ENCODE assay signal across 15 cellular contexts in genomic region chr19:35136231-35136630, GRCh38. TPM values are rescaled to one million over a fixed set of nuclear protein-coding genes. Genes with fewer than 3 reads are reported as not detected.
"Had no signal": no experiment of that assay in that cellular context is flagged by ENCODE, and none has a peak within 500 bp of the region (broad histone marks: within the 10 kb centered on the region; RNA-seq: fewer than 3 reads in every experiment).

No MANE protein-coding gene starts in this region.

- H3K36me3 ChIP-seq: pancreas, SJSA1, spleen, upper lobe of right lung had no signal

- H3K27me3 ChIP-seq: pancreas, upper lobe of right lung had no signal

- H3K4me1 ChIP-seq: SJSA1, upper lobe of right lung had no signal

- H3K27me3 Mint-ChIP-seq: activated CD8-positive, alpha-beta T cell treated with anti-CD3 and anti-CD28 coated beads for 36 hours had no signal

- H3K4me3 Mint-ChIP-seq: activated CD8-positive, alpha-beta T cell treated with anti-CD3 and anti-CD28 coated beads for 36 hours; activated naive CD8-positive, alpha-beta T cell treated with anti-CD3 and anti-CD28 coated beads, Interleukin-2, amount 10 ng/mL, durations not matched to agents 7 days and 5 days; memory B cell; nephron progenitor cell; stimulated activated naive B cell treated with anti-CD40 and anti-IgM and Interleukin-4, amounts not matched to agents 10 μg/mL and 1 μg/mL and 100 μg/mL, for 72 hours had no signal

- H3K9me3 Mint-ChIP-seq: activated CD8-positive, alpha-beta T cell treated with anti-CD3 and anti-CD28 coated beads for 36 hours; activated naive CD8-positive, alpha-beta T cell treated with anti-CD3 and anti-CD28 coated beads, Interleukin-2, amount 10 ng/mL, durations not matched to agents 7 days and 5 days; nephron progenitor cell had no signal

- H3K9me3 ChIP-seq: pancreas, SJSA1, spleen, upper lobe of right lung had no signal

- H3K36me3 Mint-ChIP-seq: activated naive CD8-positive, alpha-beta T cell treated with anti-CD3 and anti-CD28 coated beads, Interleukin-2, amount 10 ng/mL, durations not matched to agents 7 days and 5 days; stimulated activated naive B cell treated with anti-CD40 and anti-IgM and Interleukin-4, amounts not matched to agents 10 μg/mL and 1 μg/mL and 100 μg/mL, for 72 hours had no signal

- ATAC-seq: upper lobe of right lung had no signal

- H3K27ac ChIP-seq: SJSA1, spleen, upper lobe of right lung had no signal

- DNase-seq: activated CD8-positive, alpha-beta memory T cell treated with anti-CD3 and anti-CD28 coated beads, Interleukin-2, amount 50 U/mL, for 4 hours; activated CD8-positive, alpha-beta T cell treated with anti-CD3 and anti-CD28 coated beads for 36 hours; activated naive CD8-positive, alpha-beta T cell treated with anti-CD3 and anti-CD28 coated beads, Interleukin-2, amount 10 ng/mL, durations not matched to agents 7 days and 5 days; cortex of kidney; effector memory CD4-positive, alpha-beta T cell; nephron progenitor cell; retina; spleen; stimulated activated CD4-positive, alpha-beta T cell treated with anti-CD3 and anti-CD28 coated beads, Interleukin-1b, Interleukin-23, amount 100 ng/mL, for 48 hours; stimulated activated naive B cell treated with anti-CD40 and anti-IgM and Interleukin-4, amounts not matched to agents 10 μg/mL and 1 μg/mL and 100 μg/mL, for 72 hours; upper lobe of right lung had no signal

- H3K27ac Mint-ChIP-seq: activated CD8-positive, alpha-beta T cell treated with anti-CD3 and anti-CD28 coated beads for 36 hours; activated naive CD8-positive, alpha-beta T cell treated with anti-CD3 and anti-CD28 coated beads, Interleukin-2, amount 10 ng/mL, durations not matched to agents 7 days and 5 days; memory B cell; nephron progenitor cell; stimulated activated naive B cell treated with anti-CD40 and anti-IgM and Interleukin-4, amounts not matched to agents 10 μg/mL and 1 μg/mL and 100 μg/mL, for 72 hours had no signal

- H3K4me3 ChIP-seq: pancreas, SJSA1, spleen, upper lobe of right lung had no signal

RNA-seq across cellular contexts. Expression of gene LGI4, which starts 1.4 kb away (rescaled TPM):
- total RNA-seq: SJSA1 had no signal

RNA-seq across cellular contexts. Expression of gene FXYD1, which starts 2.4 kb away (rescaled TPM):
- total RNA-seq: activated naive CD8-positive, alpha-beta T cell treated with anti-CD3 and anti-CD28 coated beads, Interleukin-2, amount 10 ng/mL, durations not matched to agents 7 days and 5 days; SJSA1 had no signal

RNA-seq across cellular contexts. Expression of gene FXYD7, which starts 6.8 kb away (rescaled TPM):
- total RNA-seq: astrocyte, SJSA1 had no signal

RNA-seq across cellular contexts. Expression of gene FXYD3, which starts 20.6 kb away (rescaled TPM):
- total RNA-seq: activated CD8-positive, alpha-beta T cell treated with anti-CD3 and anti-CD28 coated beads for 36 hours; activated naive CD8-positive, alpha-beta T cell treated with anti-CD3 and anti-CD28 coated beads, Interleukin-2, amount 10 ng/mL, durations not matched to agents 7 days and 5 days; astrocyte; SJSA1; spleen had no signal
